In the genomic region with DNA sequence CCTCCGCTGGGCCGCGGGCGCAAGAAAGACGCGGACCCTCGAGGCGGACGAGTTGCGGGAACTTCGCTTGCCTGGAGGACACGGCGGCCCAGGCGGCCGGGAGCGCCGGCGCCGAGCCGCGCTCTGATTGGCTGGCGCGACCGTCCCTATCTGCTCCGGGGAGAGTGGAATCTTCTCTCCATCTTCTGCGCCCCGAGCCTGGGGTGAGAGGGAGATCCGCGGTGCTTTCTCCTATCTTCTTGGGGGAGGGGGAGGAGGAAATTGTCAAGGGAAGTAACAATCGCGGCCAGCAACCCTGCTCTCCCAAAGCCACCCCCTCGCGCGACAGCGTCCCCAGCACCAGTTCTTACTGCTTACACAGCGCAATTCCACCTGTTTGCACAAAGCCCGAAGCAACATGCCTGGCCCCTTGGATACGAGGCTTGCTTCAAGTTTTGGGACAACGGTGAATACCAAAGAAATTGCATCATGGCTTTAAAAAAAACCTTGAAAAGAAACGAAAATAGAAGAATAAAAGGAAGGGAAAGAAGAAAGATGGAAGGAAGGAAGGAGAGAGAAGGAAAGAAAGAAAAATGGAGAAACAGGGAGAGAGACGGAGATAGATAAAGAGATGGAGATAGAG, we compare ENCODE assay signal across 9 cellular contexts. TPM values are rescaled to one million over a fixed set of nuclear protein-coding genes. Genes with fewer than 3 reads are reported as not detected.
DNase-seq lines count a peak whose midpoint lies in the region; ATAC-seq, FAIRE-seq and TF ChIP-seq lines count a peak whose summit lies in the region.
"Had no signal": no experiment of that assay in that cellular context is flagged by ENCODE, and none has a peak within 500 bp of the region (broad histone marks: within the 10 kb centered on the region; RNA-seq: fewer than 3 reads in every experiment).

No MANE protein-coding gene starts in this region.

- peaks cover 87% of the 10 kb centered on the region for H3K27me3 Mint-ChIP-seq in T-helper 2 cell treated with Interferon-gamma antibody and Interleukin-4, amounts not matched to agents 5 μg/mL and 100 μg/mL, for 36 hours (ENCODE audit: low read depth)

- no peak for DNase-seq in T-helper 2 cell treated with Interferon-gamma antibody and Interleukin-4, amounts not matched to agents 5 μg/mL and 100 μg/mL, for 36 hours (ENCODE audit: low spot score)
- DNase-seq in T-helper 2 cell (no peak), OCI-M1 (lab: John Stamatoyannopoulos, UW) (peak; percentile 46), esophagus muscularis mucosa (ENCODE audit: extremely low spot score) (no peak), retina (peak; percentile 82), sciatic nerve (ENCODE audit: low spot score) (no peak), thyroid gland (no peak), H54 (ENCODE audit: insufficient read length, low spot score) (no peak)
- DNase-seq: NCI-H446 had no signal

- no peak for TF ChIP-seq EP300 in esophagus muscularis mucosa (IDR thresholded peaks at IDR 0.05)

- FAIRE-seq in H54 (lab: Jason Lieb, UNC): no peak

- peaks cover 8% of the 10 kb centered on the region for H3K9me3 Mint-ChIP-seq in T-helper 2 cell treated with Interferon-gamma antibody and Interleukin-4, amounts not matched to agents 5 μg/mL and 100 μg/mL, for 36 hours

- H3K27ac Mint-ChIP-seq in T-helper 2 cell treated with Interferon-gamma antibody and Interleukin-4, amounts not matched to agents 5 μg/mL and 100 μg/mL, for 36 hours: peak overlapping the region; percentile 36

- H3K4me3 Mint-ChIP-seq in T-helper 2 cell treated with Interferon-gamma antibody and Interleukin-4, amounts not matched to agents 5 μg/mL and 100 μg/mL, for 36 hours: no peak overlapping the region

- TF ChIP-seq POLR2A in esophagus muscularis mucosa (IDR thresholded peaks at IDR 0.05; ENCODE audit: low read depth): no peak
- TF ChIP-seq POLR2A in thyroid gland (IDR thresholded peaks at IDR 0.05): no peak
- TF ChIP-seq POLR2A in H54 (IDR thresholded peaks at IDR 0.05; ENCODE audit: low read depth, low read length): no peak

- H3K4me1 ChIP-seq in esophagus muscularis mucosa: peaks cover 15 to 58% (median 40%) of the 10 kb centered on the region in 4 donors
- H3K4me1 ChIP-seq in thyroid gland: peaks cover 8 to 31% of the 10 kb centered on the region in 2 donors

- H3K4me1 Mint-ChIP-seq in T-helper 2 cell treated with Interferon-gamma antibody and Interleukin-4, amounts not matched to agents 5 μg/mL and 100 μg/mL, for 36 hours (ENCODE audit: low read depth): peaks cover 8% of the 10 kb centered on the region

- ATAC-seq in sciatic nerve: no peak

- H3K36me3 Mint-ChIP-seq in T-helper 2 cell treated with Interferon-gamma antibody and Interleukin-4, amounts not matched to agents 5 μg/mL and 100 μg/mL, for 36 hours (ENCODE audit: low read depth): peaks cover 5% of the 10 kb centered on the region

- TF ChIP-seq CTCF in esophagus muscularis mucosa (IDR thresholded peaks at IDR 0.05) (no peak), thyroid gland (IDR thresholded peaks at IDR 0.05) (no peak)

- H3K36me3 ChIP-seq in esophagus muscularis mucosa: no peaks in the 10 kb centered on the region
- no peaks in the 10 kb centered on the region for H3K36me3 ChIP-seq in thyroid gland

- H3K27ac ChIP-seq in esophagus muscularis mucosa (replicated peaks in 1 of 4) (no peak overlapping the region), thyroid gland (no peak overlapping the region)

- 10% methylated on average over 13 of the region's 41 CpGs for WGBS in esophagus muscularis mucosa
- WGBS in thyroid gland, 2 donors: 6 to 12% methylated on average over 30 to 41 of the region's 41 CpGs

- H3K9me3 ChIP-seq in esophagus muscularis mucosa (no peaks in the 10 kb centered on the region), thyroid gland (no peaks in the 10 kb centered on the region)

- peak overlapping the region in 3 of 4 donors; percentile 4 to 38 (median 20) for H3K4me3 ChIP-seq in esophagus muscularis mucosa
- no peak overlapping the region for H3K4me3 ChIP-seq in thyroid gland (replicated peaks in 1 of 3)

- intact Hi-C loops in esophagus muscularis mucosa (cut with DNase I) (no loop called here), sciatic nerve (cut with DNase I) (no loop called here), thyroid gland (cut with DNase I) (no loop called here)

- H3K27me3 ChIP-seq in esophagus muscularis mucosa (peaks cover 3 to 100% (median 81%) of the 10 kb centered on the region in 4 donors), thyroid gland (peaks cover 58% of the 10 kb centered on the region)

RNA-seq across cellular contexts. Expression of a gene that starts 4.8 kb away (rescaled TPM):
- total RNA-seq in esophagus muscularis mucosa (not detected), sciatic nerve (not detected), thyroid gland (under 1 TPM in 2 of 4 donors, not detected in 2; 0.20 to 0.22 TPM)

Comparison
In these comparisons a context has a peak if more than half of its experiments do, and no peak if none do; other contexts are left out.
1. DNase-seq: peak in OCI-M1 (single experiment) and retina (single experiment); none in T-helper 2 cell treated with Interferon-gamma antibody and Interleukin-4, amounts not matched to agents 5 μg/mL and 100 μg/mL, for 36 hours (single experiment), T-helper 2 cell (0 of 5), esophagus muscularis mucosa (single experiment), sciatic nerve (single experiment), thyroid gland (0 of 2) and H54 (single experiment).
2. H3K4me3 ChIP-seq: peak in esophagus muscularis mucosa (3 of 4); none in thyroid gland (0 of 3).